18 cellular contexts compared by ENCODE assay signal in the genomic region with DNA sequence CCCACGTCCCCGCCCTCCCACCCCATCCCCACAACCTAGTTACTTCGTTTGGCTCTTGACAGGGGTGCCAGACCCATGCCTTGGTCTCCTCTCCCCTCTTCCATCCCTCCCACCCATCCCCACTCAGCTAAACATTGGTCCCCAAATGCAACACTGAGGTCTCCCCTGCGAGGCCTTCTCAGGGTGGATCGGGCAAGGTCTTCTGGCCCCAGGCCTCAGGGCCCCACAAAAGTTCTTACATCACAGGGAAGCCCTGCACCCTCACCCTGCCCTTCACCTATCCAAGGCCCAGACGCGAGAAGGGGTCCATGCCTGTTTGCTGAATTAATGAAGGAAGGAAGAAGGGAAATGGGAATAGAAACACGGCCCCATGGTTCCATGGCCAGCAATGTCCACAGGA. TPM values are rescaled to one million over a fixed set of nuclear protein-coding genes. Genes with fewer than 3 reads are reported as not detected.
DNase-seq lines count a peak whose midpoint lies in the region; ATAC-seq and TF ChIP-seq lines count a peak whose summit lies in the region.
"Had no signal": no experiment of that assay in that cellular context is flagged by ENCODE, and none has a peak within 500 bp of the region (broad histone marks: within the 10 kb centered on the region; RNA-seq: fewer than 3 reads in every experiment).

No MANE protein-coding gene starts in this region.

- H3K27ac Mint-ChIP-seq in Caco-2 (ENCODE audit: unreplicated experiment) (peak overlapping the region; percentile 74), mesothelial cell of epicardium (peak overlapping the region; percentile 78)
- H3K27ac Mint-ChIP-seq in activated naive CD4-positive, alpha-beta T cell treated with anti-CD3 and anti-CD28 coated beads for 36 hours, result no peak overlapping the region
- H3K27ac Mint-ChIP-seq: B cell; CD4-positive, alpha-beta T cell; CD8-positive, alpha-beta T cell had no signal

- no peaks in the 10 kb centered on the region for H3K9me3 Mint-ChIP-seq in Caco-2 (ENCODE audit: unreplicated experiment)
- peaks cover 3% of the 10 kb centered on the region for H3K9me3 Mint-ChIP-seq in mesothelial cell of epicardium
- no peaks in the 10 kb centered on the region for H3K9me3 Mint-ChIP-seq in activated naive CD4-positive, alpha-beta T cell treated with anti-CD3 and anti-CD28 coated beads for 36 hours
- H3K9me3 Mint-ChIP-seq: CD4-positive, alpha-beta T cell; CD8-positive, alpha-beta T cell had no signal

- WGBS in spleen, 5 donors, result 82 to 95% (median 89%) methylated on average over 8 of the region's 8 CpGs

- ATAC-seq in Panc1, result no peak
- no peak for ATAC-seq in stimulated activated naive CD8-positive, alpha-beta T cell treated with anti-CD3 and anti-CD28 coated beads, Interleukin-15, Interleukin-2, amounts not matched to agents 100 U/mL and 50 U/mL, for 24 hours
- ATAC-seq: A549; CD8-positive, alpha-beta T cell had no signal

- in situ Hi-C loops in Panc1 (cut with HindIII; ENCODE audit: low pct_unique_long_range_greater_than_20kb, low sequenced_read_pairs), result no loop called here

- POLR2A ChIA-PET in Caco-2 (lab: Charles Lee), result no interaction called here
- POLR2A ChIA-PET in Panc1 (lab: Charles Lee), result interaction anchor here (0.7 kb wide), 1 partner anchor 291 kb away, joined by 3 read pairs; no protein-coding TSS in a partner anchor

- DNase-seq in Caco-2 (no peak), Panc1 (ENCODE audit: low read depth, low spot score) (no peak), mesothelial cell of epicardium (ENCODE audit: low spot score in 2 of 2, unreplicated experiment in 2 of 2) (no peak), spleen (peak; percentile 56), hepatic stellate cell (ENCODE audit: low spot score) (no peak)
- no peak for DNase-seq in stimulated activated naive CD8-positive, alpha-beta T cell treated with anti-CD3 and anti-CD28 coated beads, Interleukin-15, Interleukin-2, amounts not matched to agents 100 U/mL and 50 U/mL, for 24 hours
- DNase-seq in activated CD4-positive, CD25-positive, alpha-beta regulatory T cell (lab: John Stamatoyannopoulos, UW), result no peak
- DNase-seq in activated naive CD4-positive, alpha-beta T cell treated with anti-CD3 and anti-CD28 coated beads for 36 hours, result no peak
- DNase-seq: AML-193; CD4-positive, alpha-beta T cell; CD8-positive, alpha-beta T cell; DMS79 treated with DMSO at 0.1 percent for 48 hours; GF-D8 had no signal

- TF ChIP-seq CTCF in Caco-2 (IDR thresholded peaks at IDR 0.05; ENCODE audit: insufficient read depth in 1 of 2, low read depth in 1 of 2, low read length in 1 of 2, severe bottlenecking in 1 of 2, unreplicated experiment in 1 of 2) (no peak), Panc1 (IDR thresholded peaks at IDR 0.05) (no peak), mesothelial cell of epicardium (IDR thresholded peaks at IDR 0.05; ENCODE audit: unreplicated experiment) (no peak), spleen (IDR thresholded peaks at IDR 0.05 in 8 of 11, conservative IDR thresholded peaks at IDR 0.05 in 3 of 11) (no peak)

- peaks cover 70% of the 10 kb centered on the region for H3K4me1 ChIP-seq in Caco-2
- peaks cover 92% of the 10 kb centered on the region for H3K4me1 ChIP-seq in Panc1 (ENCODE audit: control insufficient read depth, insufficient read depth, low read length)
- H3K4me1 ChIP-seq in spleen, result peaks cover 0 to 66% (median 23%) of the 10 kb centered on the region in 6 donors

- peaks cover 56% of the 10 kb centered on the region for H3K4me1 Mint-ChIP-seq in Caco-2 (ENCODE audit: low read depth, unreplicated experiment)
- peaks cover 57% of the 10 kb centered on the region for H3K4me1 Mint-ChIP-seq in mesothelial cell of epicardium
- H3K4me1 Mint-ChIP-seq in activated naive CD4-positive, alpha-beta T cell treated with anti-CD3 and anti-CD28 coated beads for 36 hours (ENCODE audit: low read depth), result no peaks in the 10 kb centered on the region

- no TSS peak for BruUV-seq in Caco-2 (replicated peaks; lab: Mats Ljungman, UMichigan)
- no TSS peak for BruUV-seq in Panc1 (replicated peaks; lab: Mats Ljungman, UMichigan)

- peak overlapping the region; percentile 99 for H3K27ac ChIP-seq in Panc1 (ENCODE audit: low read length)
- H3K27ac ChIP-seq in spleen, result peak overlapping the region in 1 of 8 donors; percentile 13
- H3K27ac ChIP-seq: 22Rv1; BLaER1 treated with 17β-estradiol and CSF1 and Interleukin-3, amounts not matched to agents 10 nM and 100 nM; C4-2B had no signal

- H3K9me3 ChIP-seq in Caco-2 (no peaks in the 10 kb centered on the region), Panc1 (ENCODE audit: control insufficient read depth, insufficient read depth, low read depth, low read length) (no peaks in the 10 kb centered on the region), spleen (no peaks in the 10 kb centered on the region)
- H3K9me3 ChIP-seq: A549 had no signal

- H3K36me3 Mint-ChIP-seq in Caco-2 (ENCODE audit: insufficient read depth, unreplicated experiment) (peaks cover 98% of the 10 kb centered on the region), mesothelial cell of epicardium (peaks cover 29% of the 10 kb centered on the region)
- no peaks in the 10 kb centered on the region for H3K36me3 Mint-ChIP-seq in activated naive CD4-positive, alpha-beta T cell treated with anti-CD3 and anti-CD28 coated beads for 36 hours (ENCODE audit: low read depth)
- H3K36me3 Mint-ChIP-seq: CD8-positive, alpha-beta T cell had no signal

- CTCF ChIA-PET in Caco-2 (lab: Charles Lee) (no interaction called here), Panc1 (lab: Charles Lee) (interaction anchor here (0.6 kb wide), 1 partner anchor 53 kb away, joined by 6 read pairs; no protein-coding TSS in a partner anchor)
- CTCF ChIA-PET in activated naive CD4-positive, alpha-beta T cell treated with anti-CD3 and anti-CD28 coated beads for 36 hours (lab: Charles Lee), result no interaction called here

- no peaks in the 10 kb centered on the region for H3K27me3 Mint-ChIP-seq in Caco-2 (ENCODE audit: insufficient read depth, unreplicated experiment)
- no peaks in the 10 kb centered on the region for H3K27me3 Mint-ChIP-seq in mesothelial cell of epicardium (ENCODE audit: low read depth)
- no peaks in the 10 kb centered on the region for H3K27me3 Mint-ChIP-seq in activated naive CD4-positive, alpha-beta T cell treated with anti-CD3 and anti-CD28 coated beads for 36 hours (ENCODE audit: low read depth)
- H3K27me3 Mint-ChIP-seq: B cell; CD4-positive, alpha-beta T cell had no signal

- TF ChIP-seq POLR2A in spleen (IDR thresholded peaks at IDR 0.05), result no peak

- no peak overlapping the region for H3K4me3 ChIP-seq in Caco-2 (ENCODE audit: low read depth, low read length)
- no peak overlapping the region for H3K4me3 ChIP-seq in Panc1 (ENCODE audit: low read depth in 2 of 2, low read length in 2 of 2)
- H3K4me3 ChIP-seq in spleen, result no peak overlapping the region
- H3K4me3 ChIP-seq: A549; BLaER1 treated with 17β-estradiol and CSF1 and Interleukin-3, amounts not matched to agents 10 nM and 100 nM had no signal

- peaks cover 6% of the 10 kb centered on the region for H3K36me3 ChIP-seq in Caco-2 (ENCODE audit: control insufficient read depth, insufficient read depth, low read length)
- no peaks in the 10 kb centered on the region for H3K36me3 ChIP-seq in Panc1 (ENCODE audit: control insufficient read depth, insufficient read depth, low read length)
- peaks cover 0 to 26% (median 0%) of the 10 kb centered on the region in 6 donors for H3K36me3 ChIP-seq in spleen

- intact Hi-C loops in Caco-2 (cut with micrococcal nuclease; ENCODE audit: unreplicated experiment), result no loop called here
- intact Hi-C loops in Panc1 (cut with micrococcal nuclease; ENCODE audit: unreplicated experiment), result no loop called here
- intact Hi-C loops in spleen (cut with DNase I; ENCODE audit: low total_unique reads), result no loop called here
- intact Hi-C loops in activated naive CD4-positive, alpha-beta T cell treated with anti-CD3 and anti-CD28 coated beads for 36 hours (cut with micrococcal nuclease), result no loop called here

- no peaks in the 10 kb centered on the region for H3K27me3 ChIP-seq in Caco-2 (replicated peaks; ENCODE audit: control insufficient read depth, insufficient read depth, low read length)
- no peaks in the 10 kb centered on the region for H3K27me3 ChIP-seq in Panc1 (ENCODE audit: control insufficient read depth, insufficient read depth, low read length)
- no peaks in the 10 kb centered on the region for H3K27me3 ChIP-seq in spleen (replicated peaks in 1 of 7)
- H3K27me3 ChIP-seq: BLaER1 treated with 17β-estradiol and CSF1 and Interleukin-3, amounts not matched to agents 10 nM and 100 nM had no signal

- H3K4me3 Mint-ChIP-seq in Caco-2 (ENCODE audit: unreplicated experiment) (no peak overlapping the region), mesothelial cell of epicardium (no peak overlapping the region)
- no peak overlapping the region for H3K4me3 Mint-ChIP-seq in activated naive CD4-positive, alpha-beta T cell treated with anti-CD3 and anti-CD28 coated beads for 36 hours
- H3K4me3 Mint-ChIP-seq: B cell; CD4-positive, alpha-beta T cell; CD8-positive, alpha-beta T cell had no signal

RNA-seq across cellular contexts. Expression of a gene that starts 32.0 kb away (rescaled TPM):
- total RNA-seq in Caco-2 (2022) (252 and 263 TPM in 2 replicates), Panc1 (2021; ENCODE audit: unreplicated experiment) (533 TPM), mesothelial cell of epicardium (427 to 461 TPM (median 452 TPM) in 3 replicates), spleen (100 to 1,000 TPM; 122 to 247 (median 152) TPM)
- polyA plus RNA-seq in Panc1 (2012; ENCODE audit: insufficient read length), result 322 TPM
- polyA plus RNA-seq in spleen, result 10 to 100 TPM; 17.7 to 31.4 (median 20.9) TPM
- total RNA-seq in activated naive CD4-positive, alpha-beta T cell treated with anti-CD3 and anti-CD28 coated beads for 36 hours, result under 1 TPM; 0.12 to 0.19 TPM

Comparison
In these comparisons a context has a peak if more than half of its experiments do, and no peak if none do; other contexts are left out.
1. RNA of a gene that starts 32.0 kb away (total RNA-seq): 533 TPM in Panc1 (single experiment), 427 to 461 TPM in mesothelial cell of epicardium, 252 to 263 TPM in Caco-2 and 122 to 247 TPM in spleen; 0.12 to 0.19 TPM in activated naive CD4-positive, alpha-beta T cell treated with anti-CD3 and anti-CD28 coated beads for 36 hours; every median in the first group is over 100 times any median in the second.